Comparison of ENCODE assay signal across 1 cellular context in the genomic region with DNA sequence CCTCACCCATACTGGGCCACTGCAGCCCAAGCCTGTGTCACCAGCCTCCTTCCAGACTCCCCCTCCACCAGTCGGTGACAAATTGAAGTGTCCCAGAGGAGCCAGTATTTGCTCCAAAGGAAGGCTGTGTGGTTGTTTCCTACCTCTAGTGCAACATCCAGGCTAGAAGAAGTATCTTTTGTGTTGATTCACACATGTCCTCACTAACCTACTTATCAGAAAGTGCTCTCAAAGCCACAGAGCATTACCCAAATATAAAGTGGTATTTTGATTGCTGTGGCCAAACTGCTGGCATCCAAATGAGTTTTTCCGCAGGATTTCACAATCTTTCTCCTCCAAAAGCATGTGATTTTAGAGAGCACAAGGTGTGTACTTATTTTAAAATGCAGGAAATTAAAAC.
TF ChIP-seq lines count a peak whose summit lies in the region.

No MANE protein-coding gene starts in this region.

TF ChIP-seq in Ishikawa, 13 proteins besides CTCF, POLR2A, EP300 and RAD21 (continued from another document):
- TF ChIP-seq, protein P1, sequence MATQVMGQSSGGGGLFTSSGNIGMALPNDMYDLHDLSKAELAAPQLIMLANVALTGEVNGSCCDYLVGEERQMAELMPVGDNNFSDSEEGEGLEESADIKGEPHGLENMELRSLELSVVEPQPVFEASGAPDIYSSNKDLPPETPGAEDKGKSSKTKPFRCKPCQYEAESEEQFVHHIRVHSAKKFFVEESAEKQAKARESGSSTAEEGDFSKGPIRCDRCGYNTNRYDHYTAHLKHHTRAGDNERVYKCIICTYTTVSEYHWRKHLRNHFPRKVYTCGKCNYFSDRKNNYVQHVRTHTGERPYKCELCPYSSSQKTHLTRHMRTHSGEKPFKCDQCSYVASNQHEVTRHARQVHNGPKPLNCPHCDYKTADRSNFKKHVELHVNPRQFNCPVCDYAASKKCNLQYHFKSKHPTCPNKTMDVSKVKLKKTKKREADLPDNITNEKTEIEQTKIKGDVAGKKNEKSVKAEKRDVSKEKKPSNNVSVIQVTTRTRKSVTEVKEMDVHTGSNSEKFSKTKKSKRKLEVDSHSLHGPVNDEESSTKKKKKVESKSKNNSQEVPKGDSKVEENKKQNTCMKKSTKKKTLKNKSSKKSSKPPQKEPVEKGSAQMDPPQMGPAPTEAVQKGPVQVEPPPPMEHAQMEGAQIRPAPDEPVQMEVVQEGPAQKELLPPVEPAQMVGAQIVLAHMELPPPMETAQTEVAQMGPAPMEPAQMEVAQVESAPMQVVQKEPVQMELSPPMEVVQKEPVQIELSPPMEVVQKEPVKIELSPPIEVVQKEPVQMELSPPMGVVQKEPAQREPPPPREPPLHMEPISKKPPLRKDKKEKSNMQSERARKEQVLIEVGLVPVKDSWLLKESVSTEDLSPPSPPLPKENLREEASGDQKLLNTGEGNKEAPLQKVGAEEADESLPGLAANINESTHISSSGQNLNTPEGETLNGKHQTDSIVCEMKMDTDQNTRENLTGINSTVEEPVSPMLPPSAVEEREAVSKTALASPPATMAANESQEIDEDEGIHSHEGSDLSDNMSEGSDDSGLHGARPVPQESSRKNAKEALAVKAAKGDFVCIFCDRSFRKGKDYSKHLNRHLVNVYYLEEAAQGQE (IDR thresholded peaks at IDR 0.05; ENCODE audit: low read depth): no peak
